Comparison of ENCODE assay signal across 12 cellular contexts in the genomic region with DNA sequence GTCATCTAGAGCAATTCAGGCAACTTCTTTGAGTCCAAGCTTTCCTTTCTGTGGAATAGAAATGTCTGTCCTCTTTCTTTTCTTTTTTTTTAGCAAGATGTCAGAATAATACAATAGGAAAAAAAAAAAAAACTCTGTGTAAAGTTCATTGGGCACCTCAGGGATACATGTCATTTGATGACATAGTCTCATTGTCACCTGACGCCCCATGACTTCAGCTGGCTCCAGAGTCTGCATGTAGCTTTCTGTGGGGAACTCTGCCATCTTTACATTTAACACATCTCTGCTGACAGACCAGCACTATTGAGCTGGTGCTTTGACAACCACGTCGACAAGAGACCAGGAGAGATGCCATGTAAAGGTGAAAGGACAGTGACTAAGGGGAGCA.
DNase-seq lines count a peak whose midpoint lies in the region; ATAC-seq and TF ChIP-seq lines count a peak whose summit lies in the region.
"Had no signal": no experiment of that assay in that cellular context is flagged by ENCODE, and none has a peak within 500 bp of the region (broad histone marks: within the 10 kb centered on the region; RNA-seq: fewer than 3 reads in every experiment).

No MANE protein-coding gene starts in this region.

- no peak overlapping the region for H3K4me3 ChIP-seq in PC-9
- H3K4me3 ChIP-seq in esophagus squamous epithelium: no peak overlapping the region
- H3K4me3 ChIP-seq in subcutaneous abdominal adipose tissue (ENCODE audit: low read depth in 1 of 5, low read length in 5 of 5): no peak overlapping the region
- H3K4me3 ChIP-seq: gastrocnemius medialis, prostate gland had no signal

- H2AFZ ChIP-seq in PC-9: no peak overlapping the region

- no peaks in the 10 kb centered on the region for H3K9me2 ChIP-seq in PC-9 (ENCODE audit: insufficient read depth)

- no peak overlapping the region for H3K4me2 ChIP-seq in PC-9

- peaks cover 27% of the 10 kb centered on the region for H3K4me1 ChIP-seq in PC-9 (replicated peaks; ENCODE audit: insufficient read depth)
- H3K4me1 ChIP-seq in esophagus squamous epithelium: peaks cover 14 to 47% (median 27%) of the 10 kb centered on the region in 3 donors
- H3K4me1 ChIP-seq in subcutaneous abdominal adipose tissue (ENCODE audit: control insufficient read depth in 5 of 5, insufficient read depth in 5 of 5, low read length in 5 of 5): peaks cover 3 to 31% (median 15%) of the 10 kb centered on the region in 5 donors
- H3K4me1 ChIP-seq: prostate gland had no signal

- WGBS in esophagus squamous epithelium, 2 donors: 57 to 69% methylated on average over 3 of the region's 3 CpGs

- H3K27me3 ChIP-seq in PC-9 (ENCODE audit: insufficient read depth, low read depth) (no peaks in the 10 kb centered on the region), esophagus squamous epithelium (no peaks in the 10 kb centered on the region), subcutaneous abdominal adipose tissue (ENCODE audit: control insufficient read depth in 5 of 5, insufficient read depth in 4 of 5, low read length in 5 of 5) (no peaks in the 10 kb centered on the region)
- H3K27me3 ChIP-seq: gastrocnemius medialis had no signal

- DNase-seq in Right ventricle myocardium inferior (ENCODE audit: missing footprints) (no peak), left cardiac atrium (no peak), PC-9 (no peak), esophagus squamous epithelium (lab: John Stamatoyannopoulos, UW) (no peak), SIG-M5 (lab: John Stamatoyannopoulos, UW) (no peak), left colon (no peak)
- DNase-seq: DMS79, gastrocnemius medialis, NCI-H2227 treated with DMSO at 0.1 percent for 48 hours had no signal

- TF ChIP-seq POLR2A in esophagus squamous epithelium (IDR thresholded peaks at IDR 0.05): no peak

- no peaks in the 10 kb centered on the region for H3K79me2 ChIP-seq in PC-9 (ENCODE audit: low read depth)

- no peak overlapping the region for H3K9ac ChIP-seq in subcutaneous abdominal adipose tissue (ENCODE audit: low read length in 5 of 5)

- no peaks in the 10 kb centered on the region for H3K9me3 ChIP-seq in PC-9 (ENCODE audit: insufficient read depth, low read depth)
- H3K9me3 ChIP-seq in esophagus squamous epithelium: no peaks in the 10 kb centered on the region
- no peaks in the 10 kb centered on the region for H3K9me3 ChIP-seq in subcutaneous abdominal adipose tissue (ENCODE audit: control insufficient read depth in 5 of 5, low read length in 5 of 5)
- H3K9me3 ChIP-seq: gastrocnemius medialis, prostate gland had no signal

- CTCF ChIA-PET in PC-9 (lab: Charles Lee): no interaction called here

- intact Hi-C loops in Right ventricle myocardium inferior (cut with DNase I) (loop anchor here (10.0 kb wide), 1 partner anchor 293 kb away; no protein-coding TSS in a partner anchor), left cardiac atrium (cut with DNase I) (loop anchor here in 1 of 2 donors (5.0 kb wide), 1 partner anchor 69 kb away; no protein-coding TSS in a partner anchor), PC-9 (cut with micrococcal nuclease; ENCODE audit: unreplicated experiment) (loop anchor here (5.0 kb wide), 2 partner anchors 54 to 134 kb away; no protein-coding TSS in a partner anchor), esophagus squamous epithelium (cut with DNase I) (no loop called here), left colon (cut with DNase I, micrococcal nuclease) (loop anchor here in 1 of 2 donors (10.0 kb wide), 1 partner anchor 163 kb away; no protein-coding TSS in a partner anchor)

- TF ChIP-seq CTCF in PC-9 (conservative IDR thresholded peaks at IDR 0.05): no peak
- no peak for TF ChIP-seq CTCF in esophagus squamous epithelium (IDR thresholded peaks at IDR 0.05)

- no TSS peak for BruUV-seq in PC-9 (replicated peaks; lab: Mats Ljungman, UMichigan)

- peak; percentile 50 for ATAC-seq in Right ventricle myocardium inferior
- ATAC-seq in left cardiac atrium: no peak
- no peak for ATAC-seq in GM21529 (IDR thresholded peaks at IDR 0.05; ENCODE audit: unreplicated experiment)
- ATAC-seq in left colon: no peak
- ATAC-seq: gastrocnemius medialis had no signal

- H3F3A ChIP-seq in PC-9 (ENCODE audit: insufficient read depth, low read depth): peaks cover 21% of the 10 kb centered on the region

- POLR2A ChIA-PET in PC-9 (lab: Charles Lee; ENCODE audit: unreplicated experiment): interaction anchor here (0.6 to 0.7 kb wide), 4 partner anchors 23 to 149 kb away, joined by 4 to 12 read pairs (median 6); no protein-coding TSS in a partner anchor

- H3K27ac ChIP-seq in PC-9: peak overlapping the region; percentile 14; the same call in 1 of the 2 replicates
- H3K27ac ChIP-seq in esophagus squamous epithelium: peak overlapping the region; percentile 46 to 85 (median 76)
- H3K27ac ChIP-seq in subcutaneous abdominal adipose tissue (ENCODE audit: low read depth, low read length): peak overlapping the region; percentile 5
- H3K27ac ChIP-seq: prostate gland had no signal

- H4K20me1 ChIP-seq in PC-9 (ENCODE audit: insufficient read depth): no peaks in the 10 kb centered on the region

- no peaks in the 10 kb centered on the region for H3K36me3 ChIP-seq in PC-9 (ENCODE audit: low read depth)
- H3K36me3 ChIP-seq in esophagus squamous epithelium: no peaks in the 10 kb centered on the region
- H3K36me3 ChIP-seq in subcutaneous abdominal adipose tissue (ENCODE audit: control insufficient read depth in 5 of 5, insufficient read depth in 5 of 5, low read length in 5 of 5): no peaks in the 10 kb centered on the region
- H3K36me3 ChIP-seq: gastrocnemius medialis, prostate gland had no signal

Comparison
In these comparisons a context has a peak if more than half of its experiments do, and no peak if none do; other contexts are left out.
1. H3K27ac ChIP-seq: peak in every context shown above with its lines; median percentile 76 in esophagus squamous epithelium; 14 in PC-9; 5 in subcutaneous abdominal adipose tissue.